In genomic region chr4:95300304-95300703, GRCh38 we compare ENCODE assay signal across 7 cellular contexts.
"Had no signal": no experiment of that assay in that cellular context is flagged by ENCODE, and none has a peak within 500 bp of the region (broad histone marks: within the 10 kb centered on the region; RNA-seq: fewer than 3 reads in every experiment).

No MANE protein-coding gene starts in this region.

- H3K27ac ChIP-seq: HL-60 had no signal

- H3K4me3 ChIP-seq: K562 had no signal

- DNase-seq: IMR-90, KBM-7, KG1 had no signal

- FAIRE-seq: HepG2, HTR-8/SVneo, K562 had no signal

- ATAC-seq: HepG2, K562 had no signal
